In genomic region chr5:142835540-142835939, GRCh38 we compare ENCODE assay signal across 29 cellular contexts.
"Had no signal": no experiment of that assay in that cellular context is flagged by ENCODE, and none has a peak within 500 bp of the region (broad histone marks: within the 10 kb centered on the region; RNA-seq: fewer than 3 reads in every experiment).

No MANE protein-coding gene starts in this region.

- H3K9me3 ChIP-seq: left lung, lower lobe of right lung, pancreas, prostate gland, suprapubic skin, thoracic aorta, tibial artery, upper lobe of right lung had no signal

- H3K4me1 Mint-ChIP-seq: stimulated activated memory B cell treated with anti-CD40 and anti-IgM and Interleukin-4, amounts not matched to agents 10 μg/mL and 1 μg/mL and 100 μg/mL, for 72 hours had no signal

- H3K27me3 Mint-ChIP-seq: naive thymus-derived CD8-positive, alpha-beta T cell; stimulated activated memory B cell treated with anti-CD40 and anti-IgM and Interleukin-4, amounts not matched to agents 10 μg/mL and 1 μg/mL and 100 μg/mL, for 72 hours had no signal

- H3K27ac ChIP-seq: left lung, lower lobe of right lung, pancreas, prostate gland, suprapubic skin, thoracic aorta, tibial artery, upper lobe of right lung had no signal

- ATAC-seq: left colon; left lung; lower lobe of right lung; naive thymus-derived CD8-positive, alpha-beta T cell; pancreas; right cardiac atrium; stimulated activated memory B cell treated with anti-CD40 and anti-IgM and Interleukin-4, amounts not matched to agents 10 μg/mL and 1 μg/mL and 100 μg/mL, for 72 hours; upper lobe of right lung had no signal

- H3K27ac Mint-ChIP-seq: stimulated activated memory B cell treated with anti-CD40 and anti-IgM and Interleukin-4, amounts not matched to agents 10 μg/mL and 1 μg/mL and 100 μg/mL, for 72 hours had no signal

- DNase-seq: hippocampal formation; kidney; left colon; left lung; lower lobe of right lung; mammary epithelial cell; mesenchymal stem cell; naive thymus-derived CD8-positive, alpha-beta T cell; nucleus accumbens; pancreas; posterior cingulate gyrus; retina; right cardiac atrium; stimulated activated CD4-positive, alpha-beta T cell treated with anti-CD3 and anti-CD28 coated beads, Interleukin-1b, Interleukin-23, amount 100 ng/mL, for 48 hours; stimulated activated CD4-positive, alpha-beta T cell treated with anti-CD3 and anti-CD28 coated beads, Interleukin-2, amount 100 ng/mL, for 48 hours; stimulated activated CD4-positive, alpha-beta T cell treated with anti-CD3 and anti-CD28 coated beads, Interleukin-4, amount 100 ng/mL, for 4 hours; stimulated activated CD8-positive, alpha-beta memory T cell treated with anti-CD3 and anti-CD28 coated beads, Interleukin-4, amount 100 ng/mL, for 48 hours; stimulated activated naive CD4-positive, alpha-beta T cell treated with Interleukin-2 at 50 U/mL for 16 hours; tibial artery; trophoblast cell; upper lobe of right lung had no signal

- H3K4me1 ChIP-seq: prostate gland had no signal

- H3K4me3 Mint-ChIP-seq: naive thymus-derived CD8-positive, alpha-beta T cell; neural crest cell; stimulated activated memory B cell treated with anti-CD40 and anti-IgM and Interleukin-4, amounts not matched to agents 10 μg/mL and 1 μg/mL and 100 μg/mL, for 72 hours had no signal

- FAIRE-seq: islet of Langerhans, kidney, pancreas, urothelium cell line had no signal

- H3K36me3 ChIP-seq: left lung, lower lobe of right lung, pancreas, prostate gland, suprapubic skin, thoracic aorta, tibial artery, upper lobe of right lung had no signal

- H3K27me3 ChIP-seq: left lung, pancreas, suprapubic skin, tibial artery, upper lobe of right lung had no signal

- H3K9me3 Mint-ChIP-seq: naive thymus-derived CD8-positive, alpha-beta T cell; neural crest cell; stimulated activated memory B cell treated with anti-CD40 and anti-IgM and Interleukin-4, amounts not matched to agents 10 μg/mL and 1 μg/mL and 100 μg/mL, for 72 hours had no signal

- H3K36me3 Mint-ChIP-seq: stimulated activated memory B cell treated with anti-CD40 and anti-IgM and Interleukin-4, amounts not matched to agents 10 μg/mL and 1 μg/mL and 100 μg/mL, for 72 hours had no signal

- H3K4me2 ChIP-seq: smooth muscle cell had no signal

- H3K4me3 ChIP-seq: left lung, lower lobe of right lung, pancreas, prostate gland, smooth muscle cell, suprapubic skin, thoracic aorta, tibial artery, upper lobe of right lung had no signal
